In the genomic region with DNA sequence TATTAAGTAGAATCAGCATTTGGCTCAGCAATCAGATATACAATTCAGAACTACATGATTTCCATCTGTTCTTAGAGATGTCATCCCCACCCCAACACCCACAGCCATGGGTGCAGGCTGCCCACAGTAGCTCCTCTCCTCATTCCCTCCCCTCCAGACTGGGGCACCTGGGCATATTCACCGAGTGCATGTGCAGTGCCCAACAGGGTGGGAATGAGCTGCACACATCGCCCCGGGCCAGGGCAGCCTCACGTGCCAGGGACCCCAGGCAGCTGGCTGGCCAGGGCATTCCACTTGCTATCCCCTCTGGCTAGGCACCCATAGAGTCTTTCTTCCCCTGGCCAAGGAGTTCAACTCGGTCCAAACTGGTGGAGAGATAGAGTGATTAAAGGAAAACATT, we compare ENCODE assay signal across 16 cellular contexts.
DNase-seq lines count a peak whose midpoint lies in the region; ATAC-seq lines count a peak whose summit lies in the region.
"Had no signal": no experiment of that assay in that cellular context is flagged by ENCODE, and none has a peak within 500 bp of the region (broad histone marks: within the 10 kb centered on the region; RNA-seq: fewer than 3 reads in every experiment).

No MANE protein-coding gene starts in this region.

- no peak overlapping the region for H2BK15ac ChIP-seq in mesendoderm (replicated peaks; ENCODE audit: low read depth)

- no peaks in the 10 kb centered on the region for H3K27me3 ChIP-seq in mesendoderm (ENCODE audit: insufficient read depth, low read length, poor library complexity)
- H3K27me3 ChIP-seq in aorta (ENCODE audit: control insufficient read depth in 1 of 2, insufficient read depth in 2 of 2, low read length in 1 of 2) = no peaks in the 10 kb centered on the region

- H4K5ac ChIP-seq in mesendoderm (ENCODE audit: low read length) = no peak overlapping the region

- H4K8ac ChIP-seq in mesendoderm (ENCODE audit: low read depth, low read length) = no peak overlapping the region

- peak overlapping the region; percentile 3 for H3K56ac ChIP-seq in mesendoderm (ENCODE audit: low read length)

- H3K79me2 ChIP-seq in mesendoderm (ENCODE audit: control insufficient read depth, insufficient read depth, low read length) = no peaks in the 10 kb centered on the region

- no peak overlapping the region for H3K27ac ChIP-seq in mesendoderm (ENCODE audit: low read depth, low read length)
- H3K27ac ChIP-seq in aorta (ENCODE audit: low read depth in 1 of 2, low read length in 2 of 2) = no peak overlapping the region
- H3K27ac ChIP-seq: GM23248 had no signal

- DNase-seq in mesendoderm = no peak
- no peak for DNase-seq in sciatic nerve (ENCODE audit: low spot score)
- DNase-seq in aorta = no peak
- DNase-seq in cerebellar nuclear complex (lab: John Stamatoyannopoulos, UW) = no peak
- DNase-seq: C1 segment of cervical spinal cord; Calu3; CD4-positive, alpha-beta memory T cell; COR-L47; DMS53; DMS79 treated with DMSO at 0.1 percent for 48 hours; GF-D8; GM23248; H7; HCEC 1CT had no signal

- no peak overlapping the region for H2BK120ac ChIP-seq in mesendoderm (ENCODE audit: low read depth, low read length)

- intact Hi-C loops in sciatic nerve (cut with DNase I) = no loop called here
- intact Hi-C loops in aorta (cut with DNase I) = no loop called here

- H2AK5ac ChIP-seq in mesendoderm (ENCODE audit: low read length) = no peak overlapping the region

- no peaks in the 10 kb centered on the region for H3K79me1 ChIP-seq in mesendoderm (ENCODE audit: low read length)

- H3K9ac ChIP-seq in mesendoderm (ENCODE audit: low read length) = no peak overlapping the region
- H3K9ac ChIP-seq: GM23248 had no signal

- no peak overlapping the region for H3K23ac ChIP-seq in mesendoderm (ENCODE audit: low read length)

- no CpG with 5 or more reads among the region's 5 CpGs for WGBS in mesendoderm (ENCODE audit: extremely low coverage, insufficient coverage, low lambda C conversion rate)
- 83 to 92% methylated on average over 5 of the region's 5 CpGs for WGBS in aorta, 2 donors

- H3K18ac ChIP-seq in mesendoderm (ENCODE audit: low read length) = no peak overlapping the region

- H3K4ac ChIP-seq in mesendoderm (ENCODE audit: low read depth, low read length) = no peak overlapping the region

- no peaks in the 10 kb centered on the region for H3K9me3 ChIP-seq in aorta (ENCODE audit: control insufficient read depth, low read length)

- H2BK5ac ChIP-seq in mesendoderm (ENCODE audit: low read length) = no peak overlapping the region

- ATAC-seq in sciatic nerve = peak; percentile 34
- ATAC-seq in aorta (ENCODE audit: low FRiP score) = peak; percentile 11
- ATAC-seq in GM18867 (IDR thresholded peaks at IDR 0.05; ENCODE audit: unreplicated experiment) = no peak
- ATAC-seq in HG02623 (IDR thresholded peaks at IDR 0.05; ENCODE audit: unreplicated experiment) = no peak

- H3K36me3 ChIP-seq in mesendoderm (ENCODE audit: control insufficient read depth, insufficient read depth, low read length) (no peaks in the 10 kb centered on the region), aorta (ENCODE audit: control insufficient read depth in 1 of 2, insufficient read depth in 2 of 2, low read length in 1 of 2) (no peaks in the 10 kb centered on the region)

- H3K4me3 ChIP-seq in mesendoderm (ENCODE audit: low read length) (no peak overlapping the region), aorta (ENCODE audit: low read length in 2 of 2) (no peak overlapping the region)
- H3K4me3 ChIP-seq: GM23248 had no signal

- H3K4me2 ChIP-seq in mesendoderm (ENCODE audit: low read length) = no peak overlapping the region

- H3K4me1 ChIP-seq in mesendoderm (ENCODE audit: control insufficient read depth, low read depth, low read length) = no peaks in the 10 kb centered on the region
- H3K4me1 ChIP-seq in aorta (ENCODE audit: control insufficient read depth in 1 of 2, insufficient read depth in 2 of 2, low read length in 2 of 2) = no peaks in the 10 kb centered on the region

Comparison
In these comparisons a context has a peak if more than half of its experiments do, and no peak if none do; other contexts are left out.
1. ATAC-seq: peak in sciatic nerve (single experiment) and aorta (single experiment); none in GM18867 (single experiment) and HG02623 (single experiment).